ENCODE assay signal across 22 cellular contexts in genomic region chr11:91404344-91404743, GRCh38.
DNase-seq lines count a peak whose midpoint lies in the region; ATAC-seq, FAIRE-seq and TF ChIP-seq lines count a peak whose summit lies in the region.
"Had no signal": no experiment of that assay in that cellular context is flagged by ENCODE, and none has a peak within 500 bp of the region (broad histone marks: within the 10 kb centered on the region; RNA-seq: fewer than 3 reads in every experiment).

No MANE protein-coding gene starts in this region.

- DNase-seq in HepG2 (ENCODE audit: low spot score) (no peak), right lobe of liver (no peak), PC-9 (no peak), AG20443 (ENCODE audit: low spot score) (no peak)
- DNase-seq in activated naive CD4-positive, alpha-beta T cell treated with anti-CD3 and anti-CD28 coated beads, Interleukin-2, amount 50 U/mL, for 16 hours = no peak
- DNase-seq: 8988T; BE2C; C1 segment of cervical spinal cord; CD4-positive, CD25-positive, alpha-beta regulatory T cell; CD8-positive, alpha-beta memory T cell; COR-L47; DMS 273 treated with DMSO at 0.1 percent for 48 hours; DMS53; DND-41; EL had no signal

- no peak for TF ChIP-seq RAD21 in HepG2 (CRISPR knock-in tag; IDR thresholded peaks at IDR 0.05)
- TF ChIP-seq RAD21 in neural cell (conservative IDR thresholded peaks at IDR 0.05) = no peak

- in situ Hi-C loops in HepG2 (cut with HindIII; ENCODE audit: extremely low pct_ligation_motif_present, low pct_unique_long_range_greater_than_20kb) = no loop called here

- intact Hi-C loops in HepG2 (cut with micrococcal nuclease; ENCODE audit: unreplicated experiment) = no loop called here
- intact Hi-C loops in right lobe of liver (cut with DNase I) = no loop called here
- intact Hi-C loops in PC-9 (cut with micrococcal nuclease; ENCODE audit: unreplicated experiment) = no loop called here

- H2AFZ ChIP-seq in HepG2 (ENCODE audit: low read length) = no peak overlapping the region
- H2AFZ ChIP-seq in PC-9 = peak overlapping the region; percentile 14; the same call in 1 of the 2 replicates
- no peak overlapping the region for H2AFZ ChIP-seq in neural cell (ENCODE audit: low read depth, low read length)

- H3F3A ChIP-seq in PC-9 (ENCODE audit: insufficient read depth, low read depth) (no peaks in the 10 kb centered on the region), neural cell (ENCODE audit: insufficient read depth, low read length, poor library complexity, severe bottlenecking) (no peaks in the 10 kb centered on the region)

- H3K27ac ChIP-seq in HepG2 (ENCODE audit: extremely low read length, insufficient read depth, low read length) (no peak overlapping the region), right lobe of liver (no peak overlapping the region), PC-9 (no peak overlapping the region), neural cell (ENCODE audit: low read length) (no peak overlapping the region)
- H3K27ac ChIP-seq: HL-60 had no signal

- POLR2A ChIA-PET in HepG2 (lab: Yijun Ruan, JAX) (no interaction called here), PC-9 (lab: Charles Lee; ENCODE audit: unreplicated experiment) (no interaction called here)

- no peak for TF ChIP-seq EP300 in HepG2 (IDR thresholded peaks at IDR 0.05; ENCODE audit: low read depth in 2 of 2, low read length in 2 of 2)
- no peak for TF ChIP-seq EP300 in HepG2 (CRISPR knock-in tag; IDR thresholded peaks at IDR 0.05; ENCODE audit: borderline replicate concordance)
- peak; percentile 40 for TF ChIP-seq EP300 in neural cell (conservative IDR thresholded peaks at IDR 0.05; ENCODE audit: poor library complexity, severe bottlenecking)

- ATAC-seq in HepG2 (no peak), right lobe of liver (no peak), GM18909 (IDR thresholded peaks at IDR 0.05; ENCODE audit: poor library complexity, unreplicated experiment) (no peak)
- ATAC-seq: GM12878 had no signal

- CTCF ChIA-PET in HepG2 (lab: Yijun Ruan, JAX; ENCODE audit: low intra/inter-chr PET ratio, low total read pairs) = no interaction called here
- CTCF ChIA-PET in PC-9 (lab: Charles Lee) = no interaction called here

- H3K27me3 ChIP-seq in HepG2 (ENCODE audit: control insufficient read depth in 1 of 2, insufficient read depth in 2 of 2, low read length in 2 of 2) (no peaks in the 10 kb centered on the region; a peak in 1 of 5 replicates), right lobe of liver (no peaks in the 10 kb centered on the region), PC-9 (ENCODE audit: insufficient read depth, low read depth) (no peaks in the 10 kb centered on the region), neural cell (ENCODE audit: insufficient read depth, low read depth, low read length) (no peaks in the 10 kb centered on the region)
- H3K27me3 ChIP-seq: BE2C had no signal

- H3K36me3 ChIP-seq in HepG2 (replicated peaks in 1 of 2; ENCODE audit: control insufficient read depth in 1 of 2, insufficient read depth in 2 of 2, low read length in 2 of 2) = no peaks in the 10 kb centered on the region
- H3K36me3 ChIP-seq in right lobe of liver = no peaks in the 10 kb centered on the region
- no peaks in the 10 kb centered on the region for H3K36me3 ChIP-seq in PC-9 (ENCODE audit: low read depth)
- no peaks in the 10 kb centered on the region for H3K36me3 ChIP-seq in neural cell (ENCODE audit: insufficient read depth, low read length)
- H3K36me3 ChIP-seq: BE2C, HAP-1 had no signal

- TF ChIP-seq POLR2A in HepG2 (IDR thresholded peaks at IDR 0.05; ENCODE audit: insufficient read depth in 1 of 2, low read depth in 2 of 2, low read length in 2 of 2) = no peak
- no peak for TF ChIP-seq POLR2A in right lobe of liver (IDR thresholded peaks at IDR 0.05)

- H3K9me3 ChIP-seq in HepG2 (ENCODE audit: low read length) (no peaks in the 10 kb centered on the region), right lobe of liver (no peaks in the 10 kb centered on the region), PC-9 (ENCODE audit: insufficient read depth, low read depth) (no peaks in the 10 kb centered on the region), neural cell (ENCODE audit: low read length) (no peaks in the 10 kb centered on the region)
- H3K9me3 ChIP-seq: BE2C, HAP-1 had no signal

- H3K79me2 ChIP-seq in HepG2 (ENCODE audit: insufficient read depth, low read length) (no peaks in the 10 kb centered on the region), PC-9 (ENCODE audit: low read depth) (no peaks in the 10 kb centered on the region), neural cell (replicated peaks; ENCODE audit: insufficient read depth, low read length) (no peaks in the 10 kb centered on the region)

- H3K9ac ChIP-seq in HepG2 (ENCODE audit: insufficient read depth, low read depth, low read length) = no peak overlapping the region
- no peak overlapping the region for H3K9ac ChIP-seq in neural cell (ENCODE audit: low read length)

- H3K4me2 ChIP-seq in HepG2 (ENCODE audit: low read depth, low read length) (no peak overlapping the region), PC-9 (no peak overlapping the region), neural cell (ENCODE audit: low read length) (peak overlapping the region; percentile 17)

- H4K20me1 ChIP-seq in HepG2 (ENCODE audit: insufficient read depth, low read length) = no peaks in the 10 kb centered on the region
- no peaks in the 10 kb centered on the region for H4K20me1 ChIP-seq in PC-9 (ENCODE audit: insufficient read depth)
- no peaks in the 10 kb centered on the region for H4K20me1 ChIP-seq in neural cell (ENCODE audit: insufficient read depth)

- no peaks in the 10 kb centered on the region for H3K4me1 ChIP-seq in HepG2 (ENCODE audit: insufficient read depth, low read length)
- H3K4me1 ChIP-seq in right lobe of liver = no peaks in the 10 kb centered on the region
- H3K4me1 ChIP-seq in PC-9 (replicated peaks; ENCODE audit: insufficient read depth) = no peaks in the 10 kb centered on the region
- H3K4me1 ChIP-seq: BE2C, HAP-1 had no signal

- BruUV-seq in HepG2 (replicated peaks; lab: Mats Ljungman, UMichigan) (no TSS peak), PC-9 (replicated peaks; lab: Mats Ljungman, UMichigan) (no TSS peak)

- TF ChIP-seq CTCF in HepG2 (CRISPR knock-in tag; IDR thresholded peaks at IDR 0.05) (no peak), right lobe of liver (IDR thresholded peaks at IDR 0.05) (no peak), PC-9 (conservative IDR thresholded peaks at IDR 0.05) (no peak), neural cell (IDR thresholded peaks at IDR 0.05; ENCODE audit: poor library complexity, severe bottlenecking) (no peak)

- H3K4me3 ChIP-seq in HepG2 (replicated peaks in 1 of 3; ENCODE audit: insufficient read depth in 1 of 3, low read depth in 2 of 3, low read length in 3 of 3) (no peak overlapping the region), right lobe of liver (no peak overlapping the region), PC-9 (no peak overlapping the region), neural cell (ENCODE audit: low read length) (no peak overlapping the region)
- H3K4me3 ChIP-seq: GM12878, HAP-1 had no signal

- H3K9me2 ChIP-seq in PC-9 (ENCODE audit: insufficient read depth) (peaks cover 5% of the 10 kb centered on the region; the same call in 1 of the 2 replicates), neural cell (ENCODE audit: insufficient read depth, low read length) (no peaks in the 10 kb centered on the region)

- no peak for FAIRE-seq in HepG2 (lab: Jason Lieb, UNC)
- FAIRE-seq: GM12878, GM19239, HTR-8/SVneo had no signal

TF ChIP-seq in HepG2, 621 proteins besides CTCF, POLR2A, EP300 and RAD21:
- no peak for TF ChIP-seq ZNF335 (CRISPR knock-in tag; IDR thresholded peaks at IDR 0.05)
- TF ChIP-seq MAFF (IDR thresholded peaks at IDR 0.05; ENCODE audit: low read depth, low read length) = peak; percentile 80
- peak; percentile 70 to 85 for TF ChIP-seq MAFK (conservative IDR thresholded peaks at IDR 0.05 in 1 of 2, IDR thresholded peaks at IDR 0.05 in 1 of 2; ENCODE audit: low read length in 2 of 2)
TF ChIP-seq in HepG2: peak in this region for 2.

TF ChIP-seq in neural cell, 6 proteins besides CTCF, POLR2A, EP300 and RAD21:
- TF ChIP-seq MXI1 (conservative IDR thresholded peaks at IDR 0.05; ENCODE audit: poor library complexity, severe bottlenecking) = no peak
- TF ChIP-seq POLR2AphosphoS5 (IDR thresholded peaks at IDR 0.05) = peak; percentile 39
